In the genomic region with DNA sequence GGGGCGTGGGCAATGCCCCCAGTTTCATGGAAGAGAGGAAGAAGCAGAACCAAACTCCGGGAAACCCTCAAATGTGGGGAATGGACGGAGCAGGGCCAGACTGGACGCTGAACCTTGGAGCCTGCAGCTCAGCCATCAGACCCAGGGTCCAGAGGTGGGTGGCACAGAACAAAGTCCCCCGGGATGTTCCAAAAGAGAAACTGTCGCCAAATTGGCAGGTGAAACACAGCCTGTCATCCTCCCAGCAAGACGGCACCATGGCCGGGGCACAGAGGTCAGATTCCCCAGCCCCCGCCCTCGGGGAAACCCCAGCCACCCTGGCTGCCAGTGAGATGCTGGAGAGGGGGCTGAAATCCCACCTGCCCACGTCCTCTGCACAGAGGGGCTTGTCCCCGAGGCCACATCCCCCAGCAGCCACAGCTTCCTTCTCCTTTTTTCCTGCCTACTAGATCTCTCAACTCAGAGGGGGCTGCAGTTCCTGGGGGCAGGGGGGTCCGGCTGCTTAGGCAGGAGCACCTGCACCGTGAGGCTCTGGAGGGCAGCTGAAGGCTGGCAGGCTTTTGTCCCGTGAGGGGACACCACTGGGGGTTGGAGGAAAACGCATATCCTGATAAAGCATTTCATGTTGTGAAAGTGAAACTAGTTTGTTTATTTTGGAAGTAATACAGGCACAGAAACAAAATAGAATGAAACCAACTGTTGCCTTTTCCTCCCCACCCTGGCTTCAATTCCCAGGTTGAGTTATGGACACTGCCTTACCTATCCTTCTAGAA, we compare ENCODE assay signal across 8 cellular contexts. TPM values are rescaled to one million over a fixed set of nuclear protein-coding genes. Genes with fewer than 3 reads are reported as not detected.
DNase-seq lines count a peak whose midpoint lies in the region; ATAC-seq, FAIRE-seq and TF ChIP-seq lines count a peak whose summit lies in the region.

No MANE protein-coding gene starts in this region.

- peak overlapping the region; percentile 95 to 98 (median 96) for H3K4me3 Mint-ChIP-seq in T-cell

- POLR2A ChIA-PET in T-cell (lab: Charles Lee) = interaction anchor here in 1 of 2 donors (0.6 to 0.7 kb wide), 2 partner anchors 20 to 211 kb away, joined by 4 read pairs; no protein-coding TSS in a partner anchor

- DNase-seq in GM19239 (ENCODE audit: insufficient read length, low spot score) = no peak
- DNase-seq in T-cell = peak in 1 of 34 experiments; percentile 22
- no peak for DNase-seq in fibroblast of mammary gland (ENCODE audit: low read depth)
- DNase-seq in NCI-H1092 (lab: John Stamatoyannopoulos, UW) = no peak
- DNase-seq in HTR-8/SVneo (ENCODE audit: insufficient read length, low spot score) = no peak
- no peak for DNase-seq in AG20443 (ENCODE audit: low spot score)
- no peak for DNase-seq in kidney glomerular epithelial cell (lab: John Stamatoyannopoulos, UW)

- TF ChIP-seq CTCF in fibroblast of mammary gland (conservative IDR thresholded peaks at IDR 0.05; ENCODE audit: control insufficient read depth, insufficient read depth, low read depth, low read length) = no peak

- peaks cover 24 to 35% (median 25%) of the 10 kb centered on the region in 3 donors for H3K4me1 Mint-ChIP-seq in T-cell

- peak overlapping the region; percentile 54 for H3K27ac ChIP-seq in skeletal muscle tissue (ENCODE audit: low read depth, low read length)

- peaks cover 3 to 6% of the 10 kb centered on the region in 2 donors for H3K27me3 Mint-ChIP-seq in T-cell

- FAIRE-seq in GM19239 (lab: Jason Lieb, UNC) (peak; percentile 4), HTR-8/SVneo (lab: Jason Lieb, UNC) (no peak)

- no peaks in the 10 kb centered on the region for H3K9me3 Mint-ChIP-seq in T-cell

- H3K4me3 ChIP-seq in fibroblast of mammary gland (ENCODE audit: control insufficient read depth, low read depth, low read length) (peak overlapping the region; percentile 39), skeletal muscle tissue (ENCODE audit: low read length in 3 of 3) (peak overlapping the region; percentile 63 to 66 (median 65))

- CTCF ChIA-PET in T-cell (lab: Charles Lee) = interaction anchor here (0.6 kb wide), 2 partner anchors 37 to 120 kb away, joined by 5 to 8 read pairs; no protein-coding TSS in a partner anchor

- no peaks in the 10 kb centered on the region for H3K36me3 ChIP-seq in skeletal muscle tissue (ENCODE audit: control insufficient read depth in 3 of 3, insufficient read depth in 3 of 3, low read length in 3 of 3)

- H3K9me3 ChIP-seq in skeletal muscle tissue (ENCODE audit: control insufficient read depth in 3 of 3, low read length in 3 of 3) = no peaks in the 10 kb centered on the region

- H3K27me3 ChIP-seq in skeletal muscle tissue (ENCODE audit: control insufficient read depth in 3 of 3, insufficient read depth in 3 of 3, low read length in 3 of 3) = peaks cover 27 to 44% (median 37%) of the 10 kb centered on the region in 3 donors

- H3K27ac Mint-ChIP-seq in T-cell = peak overlapping the region; percentile 100

- peaks cover 31 to 49% (median 42%) of the 10 kb centered on the region in 3 donors for H3K4me1 ChIP-seq in skeletal muscle tissue (ENCODE audit: control insufficient read depth in 3 of 3, insufficient read depth in 3 of 3, low read length in 3 of 3)

- H3K36me3 Mint-ChIP-seq in T-cell = no peaks in the 10 kb centered on the region

- H3K9ac ChIP-seq in skeletal muscle tissue (ENCODE audit: low read depth in 1 of 3, low read length in 3 of 3) = peak overlapping the region; percentile 5 to 60 (median 23)

- peak; percentile 13 to 56 (median 26) for ATAC-seq in T-cell (replicated peaks in 1 of 4)

RNA-seq across cellular contexts. Expression of a gene that starts 1.2 kb away (rescaled TPM):
- total RNA-seq in T-cell (1 to 10 TPM; 1.3 to 5.1 (median 4.4) TPM), skeletal muscle tissue (13.0 TPM)

RNA-seq across cellular contexts. Expression of a gene that starts 17.4 kb away (rescaled TPM):
- total RNA-seq in T-cell = 100 to 1,000 TPM; 104 to 265 (median 135) TPM
- total RNA-seq in skeletal muscle tissue = 0.52 TPM

RNA-seq across cellular contexts. Expression of a gene that starts 24.2 kb away (rescaled TPM):
- total RNA-seq in T-cell = not detected
- 0.52 TPM for total RNA-seq in skeletal muscle tissue

RNA-seq across cellular contexts. Expression of a gene that starts 36.8 kb away (rescaled TPM):
- total RNA-seq in T-cell (not detected), skeletal muscle tissue (1.6 TPM)

Comparison
In these comparisons a context has a peak if more than half of its experiments do, and no peak if none do; other contexts are left out.
1. RNA of a gene that starts 17.4 kb away (total RNA-seq): 104 to 265 TPM in T-cell; 0.52 TPM in skeletal muscle tissue (single experiment); every median in the first group is over 10 times any median in the second.